Comparison of ENCODE assay signal across 28 cellular contexts in genomic region chr7:140025814-140026433, GRCh38.
"Had no signal": no experiment of that assay in that cellular context is flagged by ENCODE, and none has a peak within 500 bp of the region (broad histone marks: within the 10 kb centered on the region; RNA-seq: fewer than 3 reads in every experiment).

No MANE protein-coding gene starts in this region.

- H3K27me3 ChIP-seq: stomach, suprapubic skin, testis, thyroid gland, tibial artery, tibial nerve, transverse colon, upper lobe of left lung, upper lobe of right lung, uterus, vagina had no signal

- H3K27ac Mint-ChIP-seq: stimulated activated memory B cell treated with anti-CD40 and anti-IgM and Interleukin-4, amounts not matched to agents 10 μg/mL and 1 μg/mL and 100 μg/mL, for 72 hours; stimulated activated naive B cell treated with anti-CD40 and anti-IgM and Interleukin-4, amounts not matched to agents 10 μg/mL and 1 μg/mL and 100 μg/mL, for 72 hours; stimulated activated naive CD8-positive, alpha-beta T cell treated with anti-CD3 and anti-CD28 coated beads, Interleukin-15, Interleukin-2, amounts not matched to agents 100 ng/mL and 50 ng/mL, for 24 hours; type B pancreatic cell had no signal

- H3K4me3 ChIP-seq: stomach, suprapubic skin, testis, thoracic aorta, thyroid gland, tibial artery, tibial nerve, transverse colon, upper lobe of left lung, upper lobe of right lung, uterus, vagina had no signal

- H3K4me1 Mint-ChIP-seq: stimulated activated memory B cell treated with anti-CD40 and anti-IgM and Interleukin-4, amounts not matched to agents 10 μg/mL and 1 μg/mL and 100 μg/mL, for 72 hours had no signal

- H3K27ac ChIP-seq: stomach, suprapubic skin, testis, thoracic aorta, thyroid gland, tibial artery, tibial nerve, transverse colon, upper lobe of left lung, upper lobe of right lung, uterus, vagina had no signal

- FAIRE-seq: urothelium cell line had no signal

- H3K9me3 ChIP-seq: stomach, suprapubic skin, testis, thoracic aorta, thyroid gland, tibial artery, tibial nerve, transverse colon, upper lobe of left lung, upper lobe of right lung, uterus, vagina had no signal

- ATAC-seq: stimulated activated effector memory CD8-positive, alpha-beta T cell treated with anti-CD3 and anti-CD28 coated beads, Interleukin-12 subunit alpha, Interleukin-12 subunit beta, amount 100 ng/mL, for 72 hours; stimulated activated memory B cell treated with anti-CD40 and anti-IgM and Interleukin-4, amounts not matched to agents 10 μg/mL and 1 μg/mL and 100 μg/mL, for 72 hours; stimulated activated naive B cell treated with anti-CD40 and anti-IgM and Interleukin-4, amounts not matched to agents 10 μg/mL and 1 μg/mL and 100 μg/mL, for 72 hours; upper lobe of right lung had no signal

- H3K9me3 Mint-ChIP-seq: stimulated activated effector memory CD8-positive, alpha-beta T cell treated with anti-CD3 and anti-CD28 coated beads, Interleukin-12 subunit alpha, Interleukin-12 subunit beta, amount 100 ng/mL, for 72 hours; stimulated activated memory B cell treated with anti-CD40 and anti-IgM and Interleukin-4, amounts not matched to agents 10 μg/mL and 1 μg/mL and 100 μg/mL, for 72 hours; stimulated activated naive B cell treated with anti-CD40 and anti-IgM and Interleukin-4, amounts not matched to agents 10 μg/mL and 1 μg/mL and 100 μg/mL, for 72 hours; stimulated activated naive CD8-positive, alpha-beta T cell treated with anti-CD3 and anti-CD28 coated beads, Interleukin-15, Interleukin-2, amounts not matched to agents 100 ng/mL and 50 ng/mL, for 24 hours; type B pancreatic cell had no signal

- H3K27me3 Mint-ChIP-seq: stimulated activated memory B cell treated with anti-CD40 and anti-IgM and Interleukin-4, amounts not matched to agents 10 μg/mL and 1 μg/mL and 100 μg/mL, for 72 hours; stimulated activated naive B cell treated with anti-CD40 and anti-IgM and Interleukin-4, amounts not matched to agents 10 μg/mL and 1 μg/mL and 100 μg/mL, for 72 hours; stimulated activated naive CD8-positive, alpha-beta T cell treated with anti-CD3 and anti-CD28 coated beads, Interleukin-15, Interleukin-2, amounts not matched to agents 100 ng/mL and 50 ng/mL, for 24 hours; type B pancreatic cell had no signal

- H3K36me3 ChIP-seq: uterus had no signal

- DNase-seq: stimulated activated CD4-positive, alpha-beta T cell treated with anti-CD3 and anti-CD28 coated beads, Interleukin-2, amount 100 ng/mL, for 24 hours; stimulated activated CD4-positive, alpha-beta T cell treated with anti-CD3 and anti-CD28 coated beads, Interleukin-2, amount 100 ng/mL, for 48 hours; stimulated activated CD4-positive, alpha-beta T cell treated with anti-CD3 and anti-CD28 coated beads, Interleukin-4, amount 100 ng/mL, for 1 hour; stimulated activated CD4-positive, alpha-beta T cell treated with anti-CD3 and anti-CD28 coated beads, Interleukin-4, amount 100 ng/mL, for 24 hours; stimulated activated CD4-positive, alpha-beta T cell treated with anti-CD3 and anti-CD28 coated beads, Interleukin-4, amount 100 ng/mL, for 4 hours; stimulated activated CD8-positive, alpha-beta memory T cell treated with anti-CD3 and anti-CD28 coated beads, Interleukin-4, amount 100 ng/mL, for 48 hours; stimulated activated naive B cell treated with anti-CD40 and anti-IgM and Interleukin-4, amounts not matched to agents 10 μg/mL and 1 μg/mL and 100 μg/mL, for 72 hours; stimulated activated naive CD4-positive, alpha-beta T cell; stimulated activated naive CD4-positive, alpha-beta T cell treated with Interleukin-2 at 50 U/mL for 16 hours; stomach; substantia nigra; testis; thyroid gland; tibial artery; transverse colon; trophoblast cell; upper lobe of left lung; upper lobe of right lung; uterus had no signal

- H3K4me3 Mint-ChIP-seq: stimulated activated effector memory CD8-positive, alpha-beta T cell treated with anti-CD3 and anti-CD28 coated beads, Interleukin-12 subunit alpha, Interleukin-12 subunit beta, amount 100 ng/mL, for 72 hours; stimulated activated memory B cell treated with anti-CD40 and anti-IgM and Interleukin-4, amounts not matched to agents 10 μg/mL and 1 μg/mL and 100 μg/mL, for 72 hours; stimulated activated naive B cell treated with anti-CD40 and anti-IgM and Interleukin-4, amounts not matched to agents 10 μg/mL and 1 μg/mL and 100 μg/mL, for 72 hours; stimulated activated naive CD8-positive, alpha-beta T cell treated with anti-CD3 and anti-CD28 coated beads, Interleukin-15, Interleukin-2, amounts not matched to agents 100 ng/mL and 50 ng/mL, for 24 hours; type B pancreatic cell had no signal

- H3K4me1 ChIP-seq: suprapubic skin, testis, thyroid gland, tibial nerve, transverse colon, upper lobe of left lung, upper lobe of right lung, uterus, vagina had no signal

- H3K36me3 Mint-ChIP-seq: type B pancreatic cell had no signal
